In genomic region chr5:173817561-173817960, GRCh38 we compare ENCODE assay signal across 23 cellular contexts.
DNase-seq lines count a peak whose midpoint lies in the region; ATAC-seq, FAIRE-seq and TF ChIP-seq lines count a peak whose summit lies in the region.
"Had no signal": no experiment of that assay in that cellular context is flagged by ENCODE, and none has a peak within 500 bp of the region (broad histone marks: within the 10 kb centered on the region; RNA-seq: fewer than 3 reads in every experiment).

No MANE protein-coding gene starts in this region.

- no peak overlapping the region for H3K23ac ChIP-seq in mesenchymal stem cell (ENCODE audit: low read length in 2 of 2)

- H3K79me2 ChIP-seq in PC-9 (ENCODE audit: low read depth), result no peaks in the 10 kb centered on the region

- H2BK120ac ChIP-seq in mesenchymal stem cell (ENCODE audit: low read depth, low read length), result no peak overlapping the region

- DNase-seq in GM19239 (ENCODE audit: insufficient read length, low spot score), result no peak
- DNase-seq in PC-9, result no peak
- no peak for DNase-seq in mesenchymal stem cell
- DNase-seq in NCI-H1105 treated with DMSO at 0.1 percent for 48 hours (lab: John Stamatoyannopoulos, UW), result no peak
- no peak for DNase-seq in NCI-H524 (lab: John Stamatoyannopoulos, UW)
- DNase-seq: C1 segment of cervical spinal cord; CD8-positive, alpha-beta memory T cell; EL; GF-D8; H7; HFFc6; IMR-90; NCI-H1048; NCI-H1436; NCI-H1930; NCI-H2227 treated with DMSO at 0.1 percent for 48 hours; NCI-H510A; NCI-H774; NK-92 treated with Interleukin-12 subunit alpha and Interleukin-12 subunit beta, amount 100 ng/mL, for 24 hours; OCI-M1; Right ventricle myocardium superior had no signal

- H2BK5ac ChIP-seq in mesenchymal stem cell (ENCODE audit: low read depth, low read length, poor library complexity, severe bottlenecking), result peak overlapping the region; percentile 79

- CTCF ChIA-PET in PC-9 (lab: Charles Lee), result no interaction called here

- no peak for ATAC-seq in HG02642 (IDR thresholded peaks at IDR 0.05; ENCODE audit: poor library complexity, unreplicated experiment)
- no peak for ATAC-seq in HG03432 (IDR thresholded peaks at IDR 0.05; ENCODE audit: unreplicated experiment)

- H2AK5ac ChIP-seq in mesenchymal stem cell (ENCODE audit: low read length, severe bottlenecking), result peak overlapping the region; percentile 74

- H3K36me3 ChIP-seq in PC-9 (ENCODE audit: low read depth), result no peaks in the 10 kb centered on the region
- H3K36me3 ChIP-seq in mesenchymal stem cell (ENCODE audit: control insufficient read depth in 1 of 2, insufficient read depth in 2 of 2, low read depth in 1 of 2, low read length in 2 of 2), result no peaks in the 10 kb centered on the region

- no peak overlapping the region for H3K9ac ChIP-seq in mesenchymal stem cell (ENCODE audit: low read length)

- H3K4me1 ChIP-seq in PC-9 (replicated peaks; ENCODE audit: insufficient read depth), result peaks cover 73% of the 10 kb centered on the region
- H3K4me1 ChIP-seq in mesenchymal stem cell (ENCODE audit: control insufficient read depth, insufficient read depth, low read depth, low read length), result peaks cover 7% of the 10 kb centered on the region

- H3K27ac ChIP-seq in PC-9 (0 out of 2 replicates have a peak overlapping the region, but pooled peaks have one; percentile 35), mesenchymal stem cell (ENCODE audit: low read length, poor library complexity, severe bottlenecking) (no peak overlapping the region)

- no peaks in the 10 kb centered on the region for H4K20me1 ChIP-seq in PC-9 (ENCODE audit: insufficient read depth)

- H4K8ac ChIP-seq in mesenchymal stem cell (ENCODE audit: low read length), result no peak overlapping the region

- H3K4ac ChIP-seq in mesenchymal stem cell (ENCODE audit: low read depth in 1 of 2, low read length in 2 of 2), result no peak overlapping the region

- no peaks in the 10 kb centered on the region for H3K27me3 ChIP-seq in PC-9 (ENCODE audit: insufficient read depth, low read depth)
- H3K27me3 ChIP-seq in mesenchymal stem cell (ENCODE audit: control insufficient read depth in 1 of 2, insufficient read depth in 1 of 2, low read length in 2 of 2), result no peaks in the 10 kb centered on the region

- intact Hi-C loops in PC-9 (cut with micrococcal nuclease; ENCODE audit: unreplicated experiment), result no loop called here

- BruUV-seq in PC-9 (replicated peaks; lab: Mats Ljungman, UMichigan), result no TSS peak

- peaks cover 9% of the 10 kb centered on the region; the same call in 1 of the 2 replicates for H3F3A ChIP-seq in PC-9 (ENCODE audit: insufficient read depth, low read depth)

- no peaks in the 10 kb centered on the region for H3K79me1 ChIP-seq in mesenchymal stem cell (replicated peaks; ENCODE audit: low read length, poor library complexity, severe bottlenecking)

- no peak overlapping the region for H3K14ac ChIP-seq in mesenchymal stem cell (ENCODE audit: low read length in 2 of 2)

- H3K9me3 ChIP-seq in PC-9 (ENCODE audit: insufficient read depth, low read depth), result no peaks in the 10 kb centered on the region
- H3K9me3 ChIP-seq in mesenchymal stem cell (ENCODE audit: control insufficient read depth, low read length), result no peaks in the 10 kb centered on the region

- H2BK12ac ChIP-seq in mesenchymal stem cell (ENCODE audit: low read length in 2 of 2), result no peak overlapping the region

- no peak overlapping the region for H2BK15ac ChIP-seq in mesenchymal stem cell (ENCODE audit: low read depth, poor library complexity, severe bottlenecking)

- H3K4me2 ChIP-seq in PC-9 (peak overlapping the region; percentile 48), mesenchymal stem cell (ENCODE audit: low read length, poor library complexity, severe bottlenecking) (no peak overlapping the region)

- H3K4me3 ChIP-seq in PC-9 (no peak overlapping the region), mesenchymal stem cell (ENCODE audit: insufficient read depth in 1 of 2, low read depth in 1 of 2, low read length in 2 of 2) (no peak overlapping the region)

- H4K91ac ChIP-seq in mesenchymal stem cell (ENCODE audit: low read length), result no peak overlapping the region

- FAIRE-seq in GM19239 (lab: Jason Lieb, UNC), result peak; percentile 49

- no peak overlapping the region for H2AFZ ChIP-seq in PC-9
- no peak overlapping the region for H2AFZ ChIP-seq in mesenchymal stem cell (ENCODE audit: low read depth, low read length)

- WGBS in mesenchymal stem cell, result 92% methylated on average over 5 of the region's 5 CpGs

- TF ChIP-seq CTCF in PC-9 (conservative IDR thresholded peaks at IDR 0.05), result no peak

- H3K18ac ChIP-seq in mesenchymal stem cell (ENCODE audit: low read depth in 1 of 2, low read length in 2 of 2), result no peak overlapping the region

- no peaks in the 10 kb centered on the region for H3K9me2 ChIP-seq in PC-9 (ENCODE audit: insufficient read depth)

- POLR2A ChIA-PET in PC-9 (lab: Charles Lee; ENCODE audit: unreplicated experiment), result interaction anchor here (0.6 kb wide), 1 partner anchor 51 kb away, joined by 3 read pairs; no protein-coding TSS in a partner anchor
